ENCODE assay signal across 8 cellular contexts in the genomic region with DNA sequence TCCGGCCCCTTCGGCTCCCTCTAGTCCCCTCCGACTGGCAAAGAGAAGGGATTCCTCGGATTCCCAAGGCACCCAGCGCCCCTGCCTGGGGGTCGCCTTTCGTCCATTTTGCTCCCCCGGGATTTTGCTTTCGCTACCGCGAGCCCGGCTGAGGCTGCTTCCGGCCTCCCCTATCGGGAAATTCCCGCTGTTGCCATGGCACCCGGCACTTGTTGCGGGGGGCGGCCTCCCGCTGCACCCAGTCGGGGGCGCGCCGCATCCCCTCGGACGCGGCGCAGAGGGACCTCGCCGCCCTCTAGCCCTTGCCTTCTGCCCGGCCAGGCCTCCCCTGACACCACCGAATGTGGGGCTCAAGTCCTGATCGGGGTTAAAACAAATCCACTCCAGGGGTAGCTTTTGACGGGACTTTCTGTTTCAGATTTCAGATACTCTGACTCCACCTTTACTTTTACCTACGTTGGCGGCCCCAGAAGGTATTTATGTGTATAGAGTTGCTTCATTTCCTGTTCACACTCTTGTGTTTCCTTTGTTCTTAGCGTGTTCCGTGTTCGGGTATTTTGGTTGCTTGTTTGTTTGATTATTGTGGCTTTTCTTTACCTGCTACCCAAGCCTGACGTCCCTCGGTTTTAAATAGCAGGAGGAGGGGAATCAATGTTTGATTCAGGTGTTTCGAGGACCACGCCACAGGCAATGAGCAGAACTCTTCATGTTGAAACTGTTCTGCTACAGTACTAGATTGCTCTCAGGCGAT. TPM values are rescaled to one million over a fixed set of nuclear protein-coding genes. Genes with fewer than 3 reads are reported as not detected.
DNase-seq lines count a peak whose midpoint lies in the region; ATAC-seq and TF ChIP-seq lines count a peak whose summit lies in the region.

No MANE protein-coding gene starts in this region.

- peak; percentile 66 to 85 (median 78) for ATAC-seq in right lobe of liver

- CTCF ChIA-PET in HEK293T (lab: Yijun Ruan, JAX) = no interaction called here

- H3K27ac ChIP-seq in right lobe of liver = peak overlapping the region; percentile 89 to 96 (median 92)

- no peaks in the 10 kb centered on the region for H3K9me3 ChIP-seq in right lobe of liver

- in situ Hi-C loops in GM13977 (cut with MboI; ENCODE audit: low pct_unique_long_range_greater_than_20kb, low sequenced_read_pairs, unreplicated experiment) = loop anchor here (25.0 kb wide), 1 partner anchor 231 kb away; a partner anchor contains a TSS

- peak overlapping the region; percentile 90 for H3K4me3 ChIP-seq in choroid plexus epithelial cell (ENCODE audit: low read depth, low read length)
- H3K4me3 ChIP-seq in right lobe of liver = peak overlapping the region; percentile 76 to 89 (median 80)

- TF ChIP-seq CTCF in GM13977 (IDR thresholded peaks at IDR 0.05; ENCODE audit: extremely low read depth, insufficient read depth, missing control alignments) (peak; percentile 19), choroid plexus epithelial cell (conservative IDR thresholded peaks at IDR 0.05; ENCODE audit: low read depth, low read length) (no peak), right lobe of liver (IDR thresholded peaks at IDR 0.05) (no peak)

- peak; percentile 38 for TF ChIP-seq POLR2A in right lobe of liver (IDR thresholded peaks at IDR 0.05)

- POLR2A ChIA-PET in HEK293T (lab: Yijun Ruan, JAX) = interaction anchor here (1.5 kb wide), 1 partner anchor 10 kb away, joined by 4 read pairs; no protein-coding TSS in a partner anchor

- H3K27me3 ChIP-seq in right lobe of liver = no peaks in the 10 kb centered on the region

- DNase-seq in GM13977 (ENCODE audit: low spot score) = peak; percentile 78
- DNase-seq in HEK293T (ENCODE audit: extremely low spot score) = peak; percentile 34
- DNase-seq in MV-4-11 (lab: John Stamatoyannopoulos, UW) = peak; percentile 42
- peak; percentile 82 for DNase-seq in activated CD4-positive, CD25-positive, alpha-beta regulatory T cell treated with anti-CD3 and anti-CD28 coated beads, Interleukin-2, amount 50 U/mL, for 72 hours
- peak; percentile 58 for DNase-seq in choroid plexus epithelial cell (ENCODE audit: low read depth)
- peak; percentile 78 to 86 (median 83) for DNase-seq in right lobe of liver
- DNase-seq in stimulated activated CD4-positive, alpha-beta T cell treated with anti-CD3 and anti-CD28 coated beads, TNF-alpha, amount 100 ng/mL, for 4 hours (ENCODE audit: low read depth in 3 of 3) = peak; percentile 73 to 79 (median 77)
- no peak for DNase-seq in GDM1 (lab: John Stamatoyannopoulos, UW)

- no peaks in the 10 kb centered on the region for H3K4me1 ChIP-seq in right lobe of liver

- intact Hi-C loops in right lobe of liver (cut with DNase I) = no loop called here

- H3K36me3 ChIP-seq in right lobe of liver = no peaks in the 10 kb centered on the region

- under 1% methylated on average over 13 of the region's 43 CpGs for WGBS in right lobe of liver (ENCODE audit: insufficient coverage, low coverage, low lambda C conversion rate, missing lambda C conversion rate)

TF ChIP-seq in HEK293T, 16 proteins besides CTCF, POLR2A, EP300 and RAD21:
- TF ChIP-seq NFRKB (IDR thresholded peaks at IDR 0.05) (no peak), L3MBTL2 (conservative IDR thresholded peaks at IDR 0.05) (peak; percentile 30; the same call in 1 of the 2 replicates)

RNA-seq across cellular contexts. Expression of a gene that starts 1.4 kb away (rescaled TPM):
- 10 to 100 TPM in 3 of 6 experiments, 1 to 10 TPM in 3; 4.9 to 14.1 (median 10.1) TPM for total RNA-seq in right lobe of liver
